Comparison of ENCODE assay signal across 23 cellular contexts in the genomic region with DNA sequence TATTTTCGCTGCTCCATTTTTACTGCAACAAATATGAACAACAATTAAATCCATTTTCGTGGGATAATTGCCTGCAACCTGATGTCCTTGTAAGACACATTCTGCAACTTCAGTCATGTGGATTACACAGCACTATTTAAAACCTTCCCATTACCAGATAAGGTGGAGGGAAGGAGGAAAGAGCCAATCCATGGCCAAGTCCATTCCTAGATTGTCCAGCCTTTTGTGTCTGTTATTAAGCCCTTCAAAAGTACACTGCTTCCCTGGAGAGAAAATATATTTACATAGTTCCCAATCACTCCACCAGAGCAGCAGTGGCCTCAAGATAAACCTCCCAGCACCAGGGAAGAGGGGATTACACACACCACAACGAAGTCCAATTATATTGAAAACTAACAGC.
"Had no signal": no experiment of that assay in that cellular context is flagged by ENCODE, and none has a peak within 500 bp of the region (broad histone marks: within the 10 kb centered on the region; RNA-seq: fewer than 3 reads in every experiment).

No MANE protein-coding gene starts in this region.

- H3K27me3 ChIP-seq: Peyer's patch had no signal

- H3K4me3 Mint-ChIP-seq: activated CD8-positive, alpha-beta memory T cell treated with anti-CD3 and anti-CD28 coated beads, Interleukin-2, amount 10 ng/mL, durations not matched to agents 7 days and 5 days; activated naive CD4-positive, alpha-beta T cell treated with anti-CD3 and anti-CD28 coated beads, Interleukin-2, amount 50 U/mL, for 24 hours; activated T-cell treated with anti-CD3 and anti-CD28 coated beads, Interleukin-2, amount 50 U/mL, for 24 hours; activated T-helper 1 cell treated with anti-CD3 and anti-CD28 coated beads, Interleukin-12 subunit alpha, Interleukin-12 subunit beta, Interleukin-2, Interleukin-4 antibody, amounts not matched to agents 30 ng/mL and 10 ng/mL and 1 ng/mL, durations not matched to agents 14 hours and 24 hours and 36 hours; central memory CD8-positive, alpha-beta T cell; T-helper 17 cell; WTC11 had no signal

- H3K9me3 Mint-ChIP-seq: activated naive CD4-positive, alpha-beta T cell treated with anti-CD3 and anti-CD28 coated beads, Interleukin-2, amount 50 U/mL, for 24 hours; activated T-cell treated with anti-CD3 and anti-CD28 coated beads, Interleukin-2, amount 50 U/mL, for 24 hours; activated T-helper 1 cell treated with anti-CD3 and anti-CD28 coated beads, Interleukin-12 subunit alpha, Interleukin-12 subunit beta, Interleukin-2, Interleukin-4 antibody, amounts not matched to agents 30 ng/mL and 10 ng/mL and 1 ng/mL, durations not matched to agents 14 hours and 24 hours and 36 hours; central memory CD8-positive, alpha-beta T cell had no signal

- H3K27ac ChIP-seq: Peyer's patch, RWPE1 had no signal

- H3K36me3 Mint-ChIP-seq: activated CD8-positive, alpha-beta memory T cell treated with anti-CD3 and anti-CD28 coated beads, Interleukin-2, amount 10 ng/mL, durations not matched to agents 7 days and 5 days; activated naive CD4-positive, alpha-beta T cell treated with anti-CD3 and anti-CD28 coated beads, Interleukin-2, amount 50 U/mL, for 24 hours had no signal

- H3K27ac Mint-ChIP-seq: activated CD8-positive, alpha-beta memory T cell treated with anti-CD3 and anti-CD28 coated beads, Interleukin-2, amount 10 ng/mL, durations not matched to agents 7 days and 5 days; activated naive CD4-positive, alpha-beta T cell treated with anti-CD3 and anti-CD28 coated beads, Interleukin-2, amount 50 U/mL, for 24 hours; activated T-cell treated with anti-CD3 and anti-CD28 coated beads, Interleukin-2, amount 50 U/mL, for 24 hours; activated T-helper 1 cell treated with anti-CD3 and anti-CD28 coated beads, Interleukin-12 subunit alpha, Interleukin-12 subunit beta, Interleukin-2, Interleukin-4 antibody, amounts not matched to agents 30 ng/mL and 10 ng/mL and 1 ng/mL, durations not matched to agents 14 hours and 24 hours and 36 hours; T-helper 17 cell; WTC11 had no signal

- H3K36me3 ChIP-seq: Peyer's patch had no signal

- DNase-seq: activated CD4-positive, alpha-beta T cell treated with anti-CD3 and anti-CD28 coated beads for 48 hours; activated CD4-positive, alpha-beta T cell treated with anti-CD3 and anti-CD28 coated beads, Interleukin-2, amount 50 U/mL, for 4 hours; activated CD4-positive, CD25-positive, alpha-beta regulatory T cell treated with anti-CD3 and anti-CD28 coated beads, Interleukin-2, amount 50 U/mL, for 72 hours; activated CD8-positive, alpha-beta memory T cell treated with anti-CD3 and anti-CD28 coated beads, Interleukin-2, amount 10 ng/mL, durations not matched to agents 7 days and 5 days; activated effector memory CD4-positive, alpha-beta T cell treated with Interleukin-2 at 50 U/mL for 16 hours; activated naive CD4-positive, alpha-beta T cell; activated T-cell treated with anti-CD3 and anti-CD28 coated beads, Interleukin-2, amount 50 U/mL, for 24 hours; aorta; Kasumi-1; KBM-7; NCI-H1048; NCI-H187; NCI-H510A treated with DMSO at 0.1 percent for 48 hours; NCI-H82; Peyer's patch; SHP77 treated with DMSO at 0.1 percent for 48 hours; T-helper 17 cell; T-helper 9 cell had no signal

- H3K9me3 ChIP-seq: Peyer's patch had no signal

- ATAC-seq: activated CD8-positive, alpha-beta memory T cell treated with anti-CD3 and anti-CD28 coated beads, Interleukin-2, amount 10 ng/mL, durations not matched to agents 7 days and 5 days; T-helper 17 cell; WTC11 had no signal

- H3K27me3 Mint-ChIP-seq: activated CD8-positive, alpha-beta memory T cell treated with anti-CD3 and anti-CD28 coated beads, Interleukin-2, amount 10 ng/mL, durations not matched to agents 7 days and 5 days; activated naive CD4-positive, alpha-beta T cell treated with anti-CD3 and anti-CD28 coated beads, Interleukin-2, amount 50 U/mL, for 24 hours; activated T-cell treated with anti-CD3 and anti-CD28 coated beads, Interleukin-2, amount 50 U/mL, for 24 hours; central memory CD8-positive, alpha-beta T cell; T-helper 17 cell had no signal

- H3K4me1 Mint-ChIP-seq: activated CD8-positive, alpha-beta memory T cell treated with anti-CD3 and anti-CD28 coated beads, Interleukin-2, amount 10 ng/mL, durations not matched to agents 7 days and 5 days; activated naive CD4-positive, alpha-beta T cell treated with anti-CD3 and anti-CD28 coated beads, Interleukin-2, amount 50 U/mL, for 24 hours; central memory CD8-positive, alpha-beta T cell; T-helper 17 cell; WTC11 had no signal

- H3K4me3 ChIP-seq: Peyer's patch had no signal

- H3K4me1 ChIP-seq: Peyer's patch had no signal
